Comparison of ENCODE assay signal across 8 cellular contexts in the genomic region with DNA sequence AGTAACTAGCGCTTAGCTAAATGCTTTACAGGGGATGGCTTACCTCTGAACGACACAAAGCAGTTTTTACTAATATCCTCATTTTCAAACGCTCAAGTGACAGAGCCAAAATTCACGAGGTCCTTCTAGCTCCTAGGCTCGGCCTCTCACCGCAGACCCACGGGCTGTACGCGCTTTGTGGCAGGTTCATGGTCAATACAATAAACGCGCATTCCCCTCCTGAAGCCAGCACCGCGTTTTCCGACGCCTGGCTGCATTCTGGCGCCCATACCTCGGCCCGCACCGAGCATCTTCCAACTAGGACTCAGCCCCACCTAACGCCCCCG. TPM values are rescaled to one million over a fixed set of nuclear protein-coding genes. Genes with fewer than 3 reads are reported as not detected.
A peak's percentile ranks its signal among the peaks of the same experiment; 100 is the strongest.
DNase-seq lines count a peak whose midpoint lies in the region; ATAC-seq and TF ChIP-seq lines count a peak whose summit lies in the region.

No MANE protein-coding gene starts in this region.

- H3K27me3 ChIP-seq in BJ (ENCODE audit: control insufficient read depth, insufficient read depth, low read length) (no peaks in the 10 kb centered on the region), H7 (ENCODE audit: control insufficient read depth, insufficient read depth, low read length) (no peaks in the 10 kb centered on the region), left lung (no peaks in the 10 kb centered on the region)

- CTCF ChIA-PET in BJ (lab: Yijun Ruan, JAX), result no interaction called here

- TF ChIP-seq CTCF in BJ (IDR thresholded peaks at IDR 0.05; ENCODE audit: insufficient read depth, low read depth, low read length) (no peak), left lung (IDR thresholded peaks at IDR 0.05) (no peak), type B pancreatic cell (conservative IDR thresholded peaks at IDR 0.05) (no peak)

- peak overlapping the region; percentile 98 for H3K4me3 Mint-ChIP-seq in activated naive CD8-positive, alpha-beta T cell treated with anti-CD3 and anti-CD28 coated beads, Interleukin-2, amount 10 ng/mL, durations not matched to agents 7 days and 5 days
- H3K4me3 Mint-ChIP-seq in type B pancreatic cell, result peak overlapping the region; percentile 96

- peaks cover 17% of the 10 kb centered on the region for H3K4me1 Mint-ChIP-seq in activated naive CD8-positive, alpha-beta T cell treated with anti-CD3 and anti-CD28 coated beads, Interleukin-2, amount 10 ng/mL, durations not matched to agents 7 days and 5 days
- peaks cover 17% of the 10 kb centered on the region for H3K4me1 Mint-ChIP-seq in type B pancreatic cell (ENCODE audit: unreplicated experiment)

- DNase-seq in BJ (ENCODE audit: low read depth), result no peak
- DNase-seq in H7, result no peak
- no peak for DNase-seq in activated naive CD8-positive, alpha-beta T cell treated with anti-CD3 and anti-CD28 coated beads, Interleukin-2, amount 10 ng/mL, durations not matched to agents 7 days and 5 days
- no peak for DNase-seq in left lung
- no peak for DNase-seq in type B pancreatic cell (ENCODE audit: extremely low spot score, unreplicated experiment)
- no peak for DNase-seq in epidermal melanocyte (ENCODE audit: insufficient read length, low spot score)
- no peak for DNase-seq in COLO829 (ENCODE audit: low spot score)
- DNase-seq in activated CD4-positive, CD25-positive, alpha-beta regulatory T cell treated with anti-CD3 and anti-CD28 coated beads, Interleukin-2, amount 50 U/mL, for 72 hours, result no peak

- peaks cover 0 to 4% of the 10 kb centered on the region in 2 donors for H3K9me3 ChIP-seq in left lung

- H3K4me3 ChIP-seq in BJ (ENCODE audit: low read depth, low read length), result peak overlapping the region; percentile 68
- H3K4me3 ChIP-seq in H7 (ENCODE audit: insufficient read depth, low read depth, low read length), result peak overlapping the region; percentile 72
- peak overlapping the region; percentile 83 to 95 for H3K4me3 ChIP-seq in left lung

- POLR2A ChIA-PET in BJ (lab: Charles Lee), result interaction anchor here (0.6 kb wide), 1 partner anchor 1461 kb away, joined by 8 read pairs; no protein-coding TSS in a partner anchor
- POLR2A ChIA-PET in activated naive CD8-positive, alpha-beta T cell treated with anti-CD3 and anti-CD28 coated beads, Interleukin-2, amount 10 ng/mL, durations not matched to agents 7 days and 5 days (lab: Charles Lee), result interaction anchor here (0.5 to 1.5 kb wide), 2 partner anchors 62 to 77 kb away, joined by 4 to 5 read pairs; a partner anchor contains a TSS

- H3K27ac Mint-ChIP-seq in activated naive CD8-positive, alpha-beta T cell treated with anti-CD3 and anti-CD28 coated beads, Interleukin-2, amount 10 ng/mL, durations not matched to agents 7 days and 5 days, result peak overlapping the region; percentile 97
- H3K27ac Mint-ChIP-seq in type B pancreatic cell, result peak overlapping the region; percentile 92

- H3K27me3 Mint-ChIP-seq in activated naive CD8-positive, alpha-beta T cell treated with anti-CD3 and anti-CD28 coated beads, Interleukin-2, amount 10 ng/mL, durations not matched to agents 7 days and 5 days, result no peaks in the 10 kb centered on the region
- H3K27me3 Mint-ChIP-seq in type B pancreatic cell, result no peaks in the 10 kb centered on the region

- no peak for ATAC-seq in activated naive CD8-positive, alpha-beta T cell treated with anti-CD3 and anti-CD28 coated beads, Interleukin-2, amount 10 ng/mL, durations not matched to agents 7 days and 5 days (ENCODE audit: low read depth)
- ATAC-seq in left lung, result no peak

- peaks cover 35% of the 10 kb centered on the region for H3K36me3 Mint-ChIP-seq in activated naive CD8-positive, alpha-beta T cell treated with anti-CD3 and anti-CD28 coated beads, Interleukin-2, amount 10 ng/mL, durations not matched to agents 7 days and 5 days
- H3K36me3 Mint-ChIP-seq in type B pancreatic cell, result peaks cover 19% of the 10 kb centered on the region

- peaks cover 10% of the 10 kb centered on the region for H3K9me3 Mint-ChIP-seq in activated naive CD8-positive, alpha-beta T cell treated with anti-CD3 and anti-CD28 coated beads, Interleukin-2, amount 10 ng/mL, durations not matched to agents 7 days and 5 days
- no peaks in the 10 kb centered on the region for H3K9me3 Mint-ChIP-seq in type B pancreatic cell

- peaks cover 4 to 13% of the 10 kb centered on the region in 2 donors for H3K4me1 ChIP-seq in left lung

- H3K36me3 ChIP-seq in BJ (ENCODE audit: control insufficient read depth, insufficient read depth, low read length), result 0 out of 2 replicates have a peak, but pooled peaks cover 1% of the 10 kb centered on the region
- H3K36me3 ChIP-seq in H7 (replicated peaks; ENCODE audit: control insufficient read depth, insufficient read depth, low read length), result peaks cover 9% of the 10 kb centered on the region
- peaks cover 0 to 36% of the 10 kb centered on the region in 2 donors for H3K36me3 ChIP-seq in left lung

- H3K27ac ChIP-seq in left lung, result peak overlapping the region; percentile 66 to 74

- intact Hi-C loops in left lung (cut with DNase I), result no loop called here

RNA-seq across cellular contexts. Expression of a gene that starts 0.4 kb away (rescaled TPM):
- 5.9 and 7.6 TPM in 2 replicates for polyA plus RNA-seq in BJ (2011; rRNA removed)
- polyA minus RNA-seq in BJ (2011; rRNA and poly(A)+ RNA removed), result 13.5 and 25.3 TPM in 2 replicates
- 6.7 and 11.1 TPM in 2 replicates for total RNA-seq in H7 (2014; rRNA removed; shearing (Covaris generic))
- 10 to 100 TPM; 18.3 to 19.1 TPM for total RNA-seq in activated naive CD8-positive, alpha-beta T cell treated with anti-CD3 and anti-CD28 coated beads, Interleukin-2, amount 10 ng/mL, durations not matched to agents 7 days and 5 days
- 1 to 10 TPM; 7.9 to 9.3 TPM for total RNA-seq in left lung
- total RNA-seq in type B pancreatic cell (ENCODE audit: low replicate concordance), result 10.4 and 17.3 TPM in 2 replicates
